In the genomic region with DNA sequence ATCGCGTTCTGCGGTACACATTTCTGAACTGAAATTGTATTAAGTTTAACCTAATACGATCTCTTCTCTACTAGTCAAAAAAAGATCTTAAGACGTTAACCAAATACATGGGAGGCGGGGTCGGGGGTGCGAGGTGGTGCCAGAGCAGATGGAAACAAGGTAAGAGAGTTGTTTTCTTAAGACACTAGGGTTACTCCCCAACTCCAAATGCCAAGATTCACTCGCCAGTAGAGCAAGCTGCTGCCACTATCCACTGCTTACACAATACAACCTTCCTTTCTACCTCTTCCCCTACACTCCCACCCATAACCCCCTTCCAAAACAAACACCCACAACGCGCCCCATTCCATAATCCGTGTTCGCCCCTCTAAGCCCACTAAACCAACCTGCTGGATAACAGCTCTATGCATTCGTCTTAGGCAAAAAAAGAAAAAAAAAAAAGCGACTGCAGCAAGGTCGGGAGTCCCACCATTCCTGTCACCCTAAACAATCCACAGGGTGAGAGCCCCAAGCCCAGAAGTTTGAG, we compare ENCODE assay signal across 1 cellular context.
TF ChIP-seq lines count a peak whose summit lies in the region.

No MANE protein-coding gene starts in this region.

TF ChIP-seq in GM12878, 131 proteins besides CTCF, POLR2A, EP300 and RAD21:
- TF ChIP-seq ZNF687 (IDR thresholded peaks at IDR 0.05) (no peak), POLR2AphosphoS2 (IDR thresholded peaks at IDR 0.05; ENCODE audit: low read depth, low read length) (no peak), ZBTB11 (CRISPR knock-in tag; IDR thresholded peaks at IDR 0.05) (no peak), SIN3A (IDR thresholded peaks at IDR 0.05; ENCODE audit: low read depth, low read length) (0 out of 2 replicates have a peak, but pooled peaks have one; percentile 48), RCOR1 (conservative IDR thresholded peaks at IDR 0.05; ENCODE audit: low read depth, low read length) (no peak), STAT1 (conservative IDR thresholded peaks at IDR 0.05) (no peak), FOXM1 (IDR thresholded peaks at IDR 0.05; ENCODE audit: low read depth, low read length) (no peak), ZBTB40 (IDR thresholded peaks at IDR 0.05; ENCODE audit: borderline replicate concordance) (0 out of 2 replicates have a peak, but pooled peaks have one; percentile 18), ELK1 (IDR thresholded peaks at IDR 0.05; ENCODE audit: low read depth, low read length) (no peak), BCL11A (IDR thresholded peaks at IDR 0.05; ENCODE audit: low read depth, low read length) (no peak), EZH2 (IDR thresholded peaks at IDR 0.05; ENCODE audit: borderline replicate concordance, control insufficient read depth, low read depth, low read length) (no peak), NBN (IDR thresholded peaks at IDR 0.05) (no peak; the same call in 1 of the 2 replicates), ZNF217 (IDR thresholded peaks at IDR 0.05) (no peak), KDM1A (IDR thresholded peaks at IDR 0.05; ENCODE audit: borderline replicate concordance) (no peak), KLF5 (IDR thresholded peaks at IDR 0.05; ENCODE audit: partially characterized antibody) (no peak), MAX (IDR thresholded peaks at IDR 0.05; ENCODE audit: low read depth, low read length) (0 out of 2 replicates have a peak, but pooled peaks have one; percentile 9), HDGF (IDR thresholded peaks at IDR 0.05) (0 out of 2 replicates have a peak, but pooled peaks have one; percentile 58)
